Comparison of ENCODE assay signal across 8 cellular contexts in the genomic region with DNA sequence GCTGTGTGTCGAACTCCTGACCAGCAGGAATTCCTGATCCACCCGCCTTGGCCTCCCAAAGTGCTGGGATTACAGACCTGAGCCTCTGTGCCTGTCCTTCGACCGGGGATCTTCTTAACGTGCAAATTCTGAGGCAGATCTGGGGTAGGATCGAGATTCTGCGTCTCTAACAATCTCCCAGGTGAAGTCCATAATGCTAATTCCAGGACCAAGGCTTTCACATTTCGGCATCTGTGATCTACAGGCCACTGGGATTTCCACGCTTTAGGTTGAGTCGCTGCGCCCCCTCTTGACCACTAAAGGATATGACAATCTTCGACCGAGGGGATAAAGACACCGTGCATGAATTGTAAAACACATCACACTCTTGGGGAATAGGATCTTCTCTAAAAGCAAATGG. TPM values are rescaled to one million over a fixed set of nuclear protein-coding genes. Genes with fewer than 3 reads are reported as not detected.
DNase-seq lines count a peak whose midpoint lies in the region; ATAC-seq and TF ChIP-seq lines count a peak whose summit lies in the region.

No MANE protein-coding gene starts in this region.

- H3K27ac ChIP-seq in SU-DHL-6 (ENCODE audit: low read depth, low read length) (no peak overlapping the region), right atrium auricular region (no peak overlapping the region)

- H2AFZ ChIP-seq in SU-DHL-6 (ENCODE audit: low read depth, low read length, severe bottlenecking), result no peak overlapping the region

- H3K36me3 ChIP-seq in SU-DHL-6 (ENCODE audit: low read length) (no peaks in the 10 kb centered on the region), right atrium auricular region (no peaks in the 10 kb centered on the region)

- no peak overlapping the region for H3K9ac ChIP-seq in SU-DHL-6 (ENCODE audit: low read length)

- no peak for ATAC-seq in GM19397 (IDR thresholded peaks at IDR 0.05; ENCODE audit: unreplicated experiment)

- H3K4me2 ChIP-seq in SU-DHL-6 (ENCODE audit: low read depth, low read length, poor library complexity, severe bottlenecking), result no peak overlapping the region

- peak; percentile 54 for DNase-seq in NCI-H1436 (lab: John Stamatoyannopoulos, UW)
- DNase-seq in NCI-H1436 treated with DMSO at 0.1 percent for 48 hours (lab: John Stamatoyannopoulos, UW), result no peak
- DNase-seq in NCI-H1694 treated with DMSO at 0.1 percent for 48 hours (lab: John Stamatoyannopoulos, UW), result peak; percentile 95
- DNase-seq in anterior cingulate cortex (lab: John Stamatoyannopoulos, UW), result peak in 43 of 58 donors; percentile 4 to 78 (median 31)
- peak; percentile 82 for DNase-seq in right atrium auricular region (ENCODE audit: low spot score)
- peak; percentile 69 for DNase-seq in putamen (ENCODE audit: low spot score)

- peak; percentile 48 for TF ChIP-seq CTCF in SU-DHL-6 (IDR thresholded peaks at IDR 0.05; ENCODE audit: insufficient read depth, low read length, poor library complexity, severe bottlenecking)
- TF ChIP-seq CTCF in right atrium auricular region (IDR thresholded peaks at IDR 0.05), result peak; percentile 77 to 87

- H3K4me1 ChIP-seq in right atrium auricular region, result peaks cover 0 to 1% of the 10 kb centered on the region in 2 donors

- H3K79me2 ChIP-seq in SU-DHL-6 (ENCODE audit: insufficient read depth, low read length), result no peaks in the 10 kb centered on the region

- no peaks in the 10 kb centered on the region for H3K9me3 ChIP-seq in SU-DHL-6 (ENCODE audit: insufficient read depth, low read length)
- no peaks in the 10 kb centered on the region for H3K9me3 ChIP-seq in right atrium auricular region

- no peaks in the 10 kb centered on the region for H3K9me2 ChIP-seq in SU-DHL-6 (replicated peaks; ENCODE audit: insufficient read depth, low read length)

- H3K27me3 ChIP-seq in SU-DHL-6 (ENCODE audit: low read length), result no peaks in the 10 kb centered on the region
- H3K27me3 ChIP-seq in right atrium auricular region, result no peaks in the 10 kb centered on the region

- H3K4me3 ChIP-seq in SU-DHL-6 (ENCODE audit: insufficient read depth, low read length, poor library complexity, severe bottlenecking) (no peak overlapping the region), right atrium auricular region (no peak overlapping the region)

- no peaks in the 10 kb centered on the region for H4K20me1 ChIP-seq in SU-DHL-6 (ENCODE audit: low read depth, low read length)

- H3F3A ChIP-seq in SU-DHL-6 (ENCODE audit: insufficient read depth), result 0 out of 2 replicates have a peak, but pooled peaks cover 3% of the 10 kb centered on the region

RNA-seq across cellular contexts. Expression of gene FOS, which starts 24.8 kb away (rescaled TPM):
- 100 to 1,000 TPM; 232 to 555 TPM for total RNA-seq in right atrium auricular region
